In genomic region chr12:25242981-25243764, GRCh38 we compare ENCODE assay signal across 1 cellular context.
TF ChIP-seq lines count a peak whose summit lies in the region.

No MANE protein-coding gene starts in this region.

TF ChIP-seq in K562, 482 proteins besides CTCF, POLR2A, EP300 and RAD21:
- TF ChIP-seq JUNB (CRISPR knock-in tag; conservative IDR thresholded peaks at IDR 0.05) (no peak), C11orf30 (IDR thresholded peaks at IDR 0.05; ENCODE audit: low read depth) (peak; percentile 61), ZNF347 (CRISPR knock-in tag; IDR thresholded peaks at IDR 0.05; ENCODE audit: low read depth) (no peak), IRF1 (CRISPR knock-in tag; IDR thresholded peaks at IDR 0.05; ENCODE audit: borderline replicate concordance) (no peak), ATF3 (IDR thresholded peaks at IDR 0.05) (peak; percentile 67), ATF3 (CRISPR knock-in tag; conservative IDR thresholded peaks at IDR 0.05) (no peak), BACH1 (tag; IDR thresholded peaks at IDR 0.05) (no peak), NR0B1 (IDR thresholded peaks at IDR 0.05; ENCODE audit: partially characterized antibody) (no peak), SAFB2 (IDR thresholded peaks at IDR 0.05; ENCODE audit: borderline replicate concordance, low read depth, low read length, severe bottlenecking) (no peak), ZNF707 (CRISPR knock-in tag; conservative IDR thresholded peaks at IDR 0.05) (no peak), FOXK2 (conservative IDR thresholded peaks at IDR 0.05 in 1 of 2, IDR thresholded peaks at IDR 0.05 in 1 of 2; ENCODE audit: low read depth in 2 of 2) (no peak), IRF2 (CRISPR knock-in tag; IDR thresholded peaks at IDR 0.05) (no peak), PREB (CRISPR knock-in tag; IDR thresholded peaks at IDR 0.05) (no peak), CLOCK (CRISPR knock-in tag; IDR thresholded peaks at IDR 0.05; ENCODE audit: borderline replicate concordance) (no peak), U2AF1 (optimal IDR thresholded peaks at IDR 0.05; ENCODE audit: low read depth, low read length) (no peak), ZNF449 (CRISPR knock-in tag; IDR thresholded peaks at IDR 0.05) (no peak), FOXM1 (IDR thresholded peaks at IDR 0.05; ENCODE audit: low read depth) (no peak), FOXM1 (CRISPR knock-in tag; IDR thresholded peaks at IDR 0.05; ENCODE audit: low read depth) (no peak), KLF13 (tag; IDR thresholded peaks at IDR 0.05; ENCODE audit: borderline replicate concordance, low read depth) (no peak), ATF7 (IDR thresholded peaks at IDR 0.05) (peak; percentile 68; the same call in 1 of the 2 replicates), ZNF316 (IDR thresholded peaks at IDR 0.05) (peak; percentile 69), ATF1 (CRISPR knock-in tag; IDR thresholded peaks at IDR 0.05) (no peak), ATF1 (tag; IDR thresholded peaks at IDR 0.05) (peak; percentile 51; the same call in 1 of the 2 replicates)
TF ChIP-seq in K562: peak in this region for 5.
